In genomic region chr12:109739747-109740693, GRCh38 we compare ENCODE assay signal across 12 cellular contexts. TPM values are rescaled to one million over a fixed set of nuclear protein-coding genes. Genes with fewer than 3 reads are reported as not detected.
DNase-seq lines count a peak whose midpoint lies in the region; ATAC-seq and TF ChIP-seq lines count a peak whose summit lies in the region.
"Had no signal": no experiment of that assay in that cellular context is flagged by ENCODE, and none has a peak within 500 bp of the region (broad histone marks: within the 10 kb centered on the region; RNA-seq: fewer than 3 reads in every experiment).

No MANE protein-coding gene starts in this region.

- no peaks in the 10 kb centered on the region for H3K9me3 ChIP-seq in PC-3 (ENCODE audit: low read length)
- H3K9me3 ChIP-seq in heart left ventricle: no peaks in the 10 kb centered on the region

- no peak overlapping the region for H2AFZ ChIP-seq in PC-3 (ENCODE audit: low read length)

- H3K9ac ChIP-seq in PC-3 (ENCODE audit: low read length): no peak overlapping the region

- intact Hi-C loops in PC-3 (cut with micrococcal nuclease) (no loop called here), heart left ventricle (cut with DNase I) (no loop called here)
- intact Hi-C loops in activated CD4-positive, alpha-beta memory T cell treated with anti-CD3 and anti-CD28 coated beads for 36 hours (cut with micrococcal nuclease): no loop called here

- H3K4me1 Mint-ChIP-seq in activated CD4-positive, alpha-beta memory T cell treated with anti-CD3 and anti-CD28 coated beads for 36 hours (ENCODE audit: low read depth): no peaks in the 10 kb centered on the region

- no peak overlapping the region for H3K27ac Mint-ChIP-seq in activated CD4-positive, alpha-beta memory T cell treated with anti-CD3 and anti-CD28 coated beads for 36 hours
- H3K27ac Mint-ChIP-seq: CD4-positive, alpha-beta T cell had no signal

- H3K27me3 Mint-ChIP-seq in activated CD4-positive, alpha-beta memory T cell treated with anti-CD3 and anti-CD28 coated beads for 36 hours: peaks cover 11% of the 10 kb centered on the region

- H3K4me2 ChIP-seq in PC-3 (ENCODE audit: low read length): no peak overlapping the region

- no TSS peak for BruUV-seq in PC-3 (replicated peaks; lab: Mats Ljungman, UMichigan)

- no peaks in the 10 kb centered on the region for H3F3A ChIP-seq in PC-3 (ENCODE audit: low read length, unreplicated experiment)

- no peak overlapping the region for H3K4me3 Mint-ChIP-seq in activated CD4-positive, alpha-beta memory T cell treated with anti-CD3 and anti-CD28 coated beads for 36 hours
- H3K4me3 Mint-ChIP-seq: CD4-positive, alpha-beta T cell had no signal

- H3K4me1 ChIP-seq in PC-3 (ENCODE audit: insufficient read depth, low read length): no peaks in the 10 kb centered on the region
- peaks cover 0 to 26% (median 4%) of the 10 kb centered on the region in 12 donors for H3K4me1 ChIP-seq in heart left ventricle

- no peaks in the 10 kb centered on the region for H3K36me3 ChIP-seq in PC-3 (ENCODE audit: low read depth, low read length)
- no peaks in the 10 kb centered on the region for H3K36me3 ChIP-seq in heart left ventricle

- no peaks in the 10 kb centered on the region for H3K9me2 ChIP-seq in PC-3 (replicated peaks; ENCODE audit: low read length)

- TF ChIP-seq CTCF in PC-3 (conservative IDR thresholded peaks at IDR 0.05; ENCODE audit: low read depth, low read length): peak; percentile 45
- TF ChIP-seq CTCF in heart left ventricle (IDR thresholded peaks at IDR 0.05): peak in 3 of 12 donors; percentile 29 to 37 (median 29)

- POLR2A ChIA-PET in PC-3 (lab: Charles Lee; ENCODE audit: unreplicated experiment): no interaction called here
- POLR2A ChIA-PET in activated CD4-positive, alpha-beta memory T cell treated with anti-CD3 and anti-CD28 coated beads for 36 hours (lab: Charles Lee): no interaction called here

- no peaks in the 10 kb centered on the region for H4K20me1 ChIP-seq in PC-3 (ENCODE audit: low read length)

- no peaks in the 10 kb centered on the region for H3K9me3 Mint-ChIP-seq in activated CD4-positive, alpha-beta memory T cell treated with anti-CD3 and anti-CD28 coated beads for 36 hours
- H3K9me3 Mint-ChIP-seq: CD4-positive, alpha-beta T cell had no signal

- H3K79me2 ChIP-seq in PC-3 (ENCODE audit: low read length): no peaks in the 10 kb centered on the region

- H3K4me3 ChIP-seq in PC-3 (ENCODE audit: low read length) (no peak overlapping the region), heart left ventricle (no peak overlapping the region)

- ATAC-seq in PC-3 (no peak), heart left ventricle (no peak)

- no peak overlapping the region for H3K27ac ChIP-seq in PC-3 (ENCODE audit: low read length)
- H3K27ac ChIP-seq in heart left ventricle: no peak overlapping the region
- H3K27ac ChIP-seq in substantia nigra (ENCODE audit: low read depth, low read length, poor library complexity, severe bottlenecking): peak overlapping the region; percentile 27
- H3K27ac ChIP-seq: epithelial cell of prostate had no signal

- no peaks in the 10 kb centered on the region for H3K27me3 ChIP-seq in PC-3 (ENCODE audit: low read length)
- H3K27me3 ChIP-seq in heart left ventricle: no peaks in the 10 kb centered on the region

- TF ChIP-seq POLR2A in heart left ventricle (IDR thresholded peaks at IDR 0.05): no peak

- no peaks in the 10 kb centered on the region for H3K36me3 Mint-ChIP-seq in activated CD4-positive, alpha-beta memory T cell treated with anti-CD3 and anti-CD28 coated beads for 36 hours

- 21 to 28% (median 22%) methylated on average over 18 of the region's 18 CpGs for WGBS in heart left ventricle, 4 donors

- CTCF ChIA-PET in PC-3 (lab: Charles Lee): interaction anchor here (0.6 kb wide), 1 partner anchor 323 kb away, joined by 5 read pairs; no protein-coding TSS in a partner anchor
- CTCF ChIA-PET in activated CD4-positive, alpha-beta memory T cell treated with anti-CD3 and anti-CD28 coated beads for 36 hours (lab: Charles Lee): interaction anchor here (0.9 kb wide), 1 partner anchor 142 kb away, joined by 8 read pairs; no protein-coding TSS in a partner anchor

- DNase-seq in activated gamma-delta T cell treated with Interleukin-2 at 50 U/mL for 16 hours (peak; percentile 2), activated gamma-delta T cell (lab: John Stamatoyannopoulos, UW) (no peak), PC-3 (no peak), heart left ventricle (peak in 4 of 5 donors; percentile 6 to 33 (median 16)), substantia nigra (lab: John Stamatoyannopoulos, UW) (no peak), superior temporal gyrus (ENCODE audit: extremely low spot score) (no peak)
- DNase-seq in activated CD4-positive, alpha-beta memory T cell treated with anti-CD3 and anti-CD28 coated beads for 36 hours: no peak
- DNase-seq in activated CD4-positive, CD25-positive, alpha-beta regulatory T cell (lab: John Stamatoyannopoulos, UW): no peak
- DNase-seq: activated T-cell treated with anti-CD3 and anti-CD28 coated beads for 4 hours; NK-92 treated with Interleukin-12 subunit alpha and Interleukin-12 subunit beta, amount 100 ng/mL, for 24 hours had no signal

RNA-seq across cellular contexts. Expression of gene FAM222A, which starts 26.4 kb away (rescaled TPM):
- total RNA-seq in PC-3 (2014; rRNA removed) (11.7 and 15.3 TPM in 2 replicates), heart left ventricle (10 to 100 TPM in 6 of 9 donors, 1 to 10 TPM in 3; 3.5 to 45.8 (median 11.2) TPM)
- polyA plus RNA-seq in heart left ventricle: 1 to 10 TPM; 4.1 to 9.4 TPM
- total RNA-seq in activated CD4-positive, alpha-beta memory T cell treated with anti-CD3 and anti-CD28 coated beads for 36 hours: under 1 TPM; 0.29 to 0.55 TPM

Comparison
In these comparisons a context has a peak if more than half of its experiments do, and no peak if none do; other contexts are left out.
1. DNase-seq: peak in activated gamma-delta T cell treated with Interleukin-2 at 50 U/mL for 16 hours (single experiment) and heart left ventricle (4 of 5); none in activated gamma-delta T cell (single experiment), PC-3 (single experiment), substantia nigra (0 of 49), superior temporal gyrus (single experiment), activated CD4-positive, alpha-beta memory T cell treated with anti-CD3 and anti-CD28 coated beads for 36 hours (single experiment) and activated CD4-positive, CD25-positive, alpha-beta regulatory T cell (0 of 4).